ENCODE assay signal across 1 cellular context in genomic region chr20:52010541-52010940, GRCh38.
TF ChIP-seq lines count a peak whose summit lies in the region.

No MANE protein-coding gene starts in this region.

TF ChIP-seq in H1, 55 proteins besides CTCF, POLR2A, EP300 and RAD21 (continued from another document):
- TF ChIP-seq, protein P1, sequence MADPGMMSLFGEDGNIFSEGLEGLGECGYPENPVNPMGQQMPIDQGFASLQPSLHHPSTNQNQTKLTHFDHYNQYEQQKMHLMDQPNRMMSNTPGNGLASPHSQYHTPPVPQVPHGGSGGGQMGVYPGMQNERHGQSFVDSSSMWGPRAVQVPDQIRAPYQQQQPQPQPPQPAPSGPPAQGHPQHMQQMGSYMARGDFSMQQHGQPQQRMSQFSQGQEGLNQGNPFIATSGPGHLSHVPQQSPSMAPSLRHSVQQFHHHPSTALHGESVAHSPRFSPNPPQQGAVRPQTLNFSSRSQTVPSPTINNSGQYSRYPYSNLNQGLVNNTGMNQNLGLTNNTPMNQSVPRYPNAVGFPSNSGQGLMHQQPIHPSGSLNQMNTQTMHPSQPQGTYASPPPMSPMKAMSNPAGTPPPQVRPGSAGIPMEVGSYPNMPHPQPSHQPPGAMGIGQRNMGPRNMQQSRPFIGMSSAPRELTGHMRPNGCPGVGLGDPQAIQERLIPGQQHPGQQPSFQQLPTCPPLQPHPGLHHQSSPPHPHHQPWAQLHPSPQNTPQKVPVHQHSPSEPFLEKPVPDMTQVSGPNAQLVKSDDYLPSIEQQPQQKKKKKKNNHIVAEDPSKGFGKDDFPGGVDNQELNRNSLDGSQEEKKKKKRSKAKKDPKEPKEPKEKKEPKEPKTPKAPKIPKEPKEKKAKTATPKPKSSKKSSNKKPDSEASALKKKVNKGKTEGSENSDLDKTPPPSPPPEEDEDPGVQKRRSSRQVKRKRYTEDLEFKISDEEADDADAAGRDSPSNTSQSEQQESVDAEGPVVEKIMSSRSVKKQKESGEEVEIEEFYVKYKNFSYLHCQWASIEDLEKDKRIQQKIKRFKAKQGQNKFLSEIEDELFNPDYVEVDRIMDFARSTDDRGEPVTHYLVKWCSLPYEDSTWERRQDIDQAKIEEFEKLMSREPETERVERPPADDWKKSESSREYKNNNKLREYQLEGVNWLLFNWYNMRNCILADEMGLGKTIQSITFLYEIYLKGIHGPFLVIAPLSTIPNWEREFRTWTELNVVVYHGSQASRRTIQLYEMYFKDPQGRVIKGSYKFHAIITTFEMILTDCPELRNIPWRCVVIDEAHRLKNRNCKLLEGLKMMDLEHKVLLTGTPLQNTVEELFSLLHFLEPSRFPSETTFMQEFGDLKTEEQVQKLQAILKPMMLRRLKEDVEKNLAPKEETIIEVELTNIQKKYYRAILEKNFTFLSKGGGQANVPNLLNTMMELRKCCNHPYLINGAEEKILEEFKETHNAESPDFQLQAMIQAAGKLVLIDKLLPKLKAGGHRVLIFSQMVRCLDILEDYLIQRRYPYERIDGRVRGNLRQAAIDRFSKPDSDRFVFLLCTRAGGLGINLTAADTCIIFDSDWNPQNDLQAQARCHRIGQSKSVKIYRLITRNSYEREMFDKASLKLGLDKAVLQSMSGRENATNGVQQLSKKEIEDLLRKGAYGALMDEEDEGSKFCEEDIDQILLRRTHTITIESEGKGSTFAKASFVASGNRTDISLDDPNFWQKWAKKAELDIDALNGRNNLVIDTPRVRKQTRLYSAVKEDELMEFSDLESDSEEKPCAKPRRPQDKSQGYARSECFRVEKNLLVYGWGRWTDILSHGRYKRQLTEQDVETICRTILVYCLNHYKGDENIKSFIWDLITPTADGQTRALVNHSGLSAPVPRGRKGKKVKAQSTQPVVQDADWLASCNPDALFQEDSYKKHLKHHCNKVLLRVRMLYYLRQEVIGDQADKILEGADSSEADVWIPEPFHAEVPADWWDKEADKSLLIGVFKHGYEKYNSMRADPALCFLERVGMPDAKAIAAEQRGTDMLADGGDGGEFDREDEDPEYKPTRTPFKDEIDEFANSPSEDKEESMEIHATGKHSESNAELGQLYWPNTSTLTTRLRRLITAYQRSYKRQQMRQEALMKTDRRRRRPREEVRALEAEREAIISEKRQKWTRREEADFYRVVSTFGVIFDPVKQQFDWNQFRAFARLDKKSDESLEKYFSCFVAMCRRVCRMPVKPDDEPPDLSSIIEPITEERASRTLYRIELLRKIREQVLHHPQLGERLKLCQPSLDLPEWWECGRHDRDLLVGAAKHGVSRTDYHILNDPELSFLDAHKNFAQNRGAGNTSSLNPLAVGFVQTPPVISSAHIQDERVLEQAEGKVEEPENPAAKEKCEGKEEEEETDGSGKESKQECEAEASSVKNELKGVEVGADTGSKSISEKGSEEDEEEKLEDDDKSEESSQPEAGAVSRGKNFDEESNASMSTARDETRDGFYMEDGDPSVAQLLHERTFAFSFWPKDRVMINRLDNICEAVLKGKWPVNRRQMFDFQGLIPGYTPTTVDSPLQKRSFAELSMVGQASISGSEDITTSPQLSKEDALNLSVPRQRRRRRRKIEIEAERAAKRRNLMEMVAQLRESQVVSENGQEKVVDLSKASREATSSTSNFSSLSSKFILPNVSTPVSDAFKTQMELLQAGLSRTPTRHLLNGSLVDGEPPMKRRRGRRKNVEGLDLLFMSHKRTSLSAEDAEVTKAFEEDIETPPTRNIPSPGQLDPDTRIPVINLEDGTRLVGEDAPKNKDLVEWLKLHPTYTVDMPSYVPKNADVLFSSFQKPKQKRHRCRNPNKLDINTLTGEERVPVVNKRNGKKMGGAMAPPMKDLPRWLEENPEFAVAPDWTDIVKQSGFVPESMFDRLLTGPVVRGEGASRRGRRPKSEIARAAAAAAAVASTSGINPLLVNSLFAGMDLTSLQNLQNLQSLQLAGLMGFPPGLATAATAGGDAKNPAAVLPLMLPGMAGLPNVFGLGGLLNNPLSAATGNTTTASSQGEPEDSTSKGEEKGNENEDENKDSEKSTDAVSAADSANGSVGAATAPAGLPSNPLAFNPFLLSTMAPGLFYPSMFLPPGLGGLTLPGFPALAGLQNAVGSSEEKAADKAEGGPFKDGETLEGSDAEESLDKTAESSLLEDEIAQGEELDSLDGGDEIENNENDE (IDR thresholded peaks at IDR 0.05; ENCODE audit: insufficient replicate concordance, low read length) = no peak
- TF ChIP-seq RXRA (IDR thresholded peaks at IDR 0.05; ENCODE audit: insufficient read depth, low read depth, low read length) = no peak
- no peak for TF ChIP-seq ATF3 (IDR thresholded peaks at IDR 0.05; ENCODE audit: insufficient read depth, low read depth, low read length)
- no peak for TF ChIP-seq SUZ12 (IDR thresholded peaks at IDR 0.05; ENCODE audit: low read length)
- no peak for TF ChIP-seq ATF2 (IDR thresholded peaks at IDR 0.05; ENCODE audit: low read length)
- no peak for TF ChIP-seq ASH2L (IDR thresholded peaks at IDR 0.05; ENCODE audit: low read length)
- no peak for TF ChIP-seq HDAC6 (IDR thresholded peaks at IDR 0.05; ENCODE audit: low read depth, low read length)
- TF ChIP-seq SIRT6 (IDR thresholded peaks at IDR 0.05; ENCODE audit: low read length) = no peak
